In genomic region chr7:30297499-30297898, GRCh38 we compare ENCODE assay signal across 7 cellular contexts. TPM values are rescaled to one million over a fixed set of nuclear protein-coding genes. Genes with fewer than 3 reads are reported as not detected.
DNase-seq lines count a peak whose midpoint lies in the region; ATAC-seq, FAIRE-seq and TF ChIP-seq lines count a peak whose summit lies in the region.
"Not testable (repeated sequence)": the region's sequence is repeated elsewhere in the genome, so short reads cannot be mapped to it uniquely, and the experiment has no call there.

No MANE protein-coding gene starts in this region.

- peaks cover 21% of the 10 kb centered on the region; the same call in 1 of the 2 replicates for H4K20me1 ChIP-seq in DOHH2 (ENCODE audit: control insufficient read depth, insufficient read depth, low read depth, low read length)

- FAIRE-seq in small intestine (lab: Jason Lieb, UNC), result peak; percentile 91

- intact Hi-C loops in dendritic cell treated with granulocyte-macrophage colony-stimulating factor and Interleukin-4, amounts not matched to agents 40 ng/mL and 50 ng/mL, for 4 days (cut with micrococcal nuclease), result not testable (repeated sequence)

- H3K4me1 Mint-ChIP-seq in CD4-positive, CD25-positive, alpha-beta regulatory T cell, result peaks cover 46 to 87% (median 60%) of the 10 kb centered on the region in 4 donors
- peaks cover 53% of the 10 kb centered on the region for H3K4me1 Mint-ChIP-seq in activated T-cell treated with anti-CD3 and anti-CD28 coated beads, Interleukin-2, amount 50 U/mL, for 24 hours (ENCODE audit: low read depth)
- peaks cover 71% of the 10 kb centered on the region for H3K4me1 Mint-ChIP-seq in activated naive CD4-positive, alpha-beta T cell treated with anti-CD3 and anti-CD28 coated beads, Interleukin-2, amount 50 U/mL, for 24 hours
- peaks cover 50% of the 10 kb centered on the region for H3K4me1 Mint-ChIP-seq in dendritic cell treated with granulocyte-macrophage colony-stimulating factor and Interleukin-4, amounts not matched to agents 40 ng/mL and 50 ng/mL, for 4 days (ENCODE audit: low read depth)
- H3K4me1 Mint-ChIP-seq in memory B cell, result peaks cover 45% of the 10 kb centered on the region

- not testable (repeated sequence) for H3F3A ChIP-seq in DOHH2 (ENCODE audit: control insufficient read depth, insufficient read depth)

- not testable (repeated sequence) for H3K4me3 ChIP-seq in CD4-positive, CD25-positive, alpha-beta regulatory T cell (ENCODE audit: low read depth, low read length); DOHH2 (ENCODE audit: low read length); small intestine (ENCODE audit: low read depth in 1 of 2, low read length in 2 of 2)

- not testable (repeated sequence) for H3K9me3 ChIP-seq in CD4-positive, CD25-positive, alpha-beta regulatory T cell (ENCODE audit: control insufficient read depth in 2 of 2, low read length in 2 of 2); DOHH2 (ENCODE audit: control insufficient read depth, insufficient read depth, low read length); small intestine (ENCODE audit: control insufficient read depth, low read depth)

- H3K36me3 Mint-ChIP-seq in CD4-positive, CD25-positive, alpha-beta regulatory T cell; activated T-cell treated with anti-CD3 and anti-CD28 coated beads, Interleukin-2, amount 50 U/mL, for 24 hours (ENCODE audit: low read depth); activated naive CD4-positive, alpha-beta T cell treated with anti-CD3 and anti-CD28 coated beads, Interleukin-2, amount 50 U/mL, for 24 hours; dendritic cell treated with granulocyte-macrophage colony-stimulating factor and Interleukin-4, amounts not matched to agents 40 ng/mL and 50 ng/mL, for 4 days (ENCODE audit: low read depth); memory B cell: not testable (repeated sequence)

- H3K27me3 Mint-ChIP-seq in CD4-positive, CD25-positive, alpha-beta regulatory T cell; activated T-cell treated with anti-CD3 and anti-CD28 coated beads, Interleukin-2, amount 50 U/mL, for 24 hours; activated naive CD4-positive, alpha-beta T cell treated with anti-CD3 and anti-CD28 coated beads, Interleukin-2, amount 50 U/mL, for 24 hours; dendritic cell treated with granulocyte-macrophage colony-stimulating factor and Interleukin-4, amounts not matched to agents 40 ng/mL and 50 ng/mL, for 4 days; memory B cell: not testable (repeated sequence)

- H3K36me3 ChIP-seq in CD4-positive, CD25-positive, alpha-beta regulatory T cell (ENCODE audit: control insufficient read depth, insufficient read depth, low read length); DOHH2 (ENCODE audit: control insufficient read depth, low read length); small intestine (ENCODE audit: control insufficient read depth in 2 of 2, insufficient read depth in 2 of 2, low read length in 2 of 2): not testable (repeated sequence)

- not testable (repeated sequence) for ATAC-seq in CD4-positive, CD25-positive, alpha-beta regulatory T cell (ENCODE audit: low read depth in 2 of 2); memory B cell (ENCODE audit: low read depth)

- not testable (repeated sequence) for H3K27me3 ChIP-seq in CD4-positive, CD25-positive, alpha-beta regulatory T cell (ENCODE audit: control insufficient read depth, insufficient read depth, low read length); DOHH2 (ENCODE audit: control insufficient read depth, low read length); small intestine (ENCODE audit: control insufficient read depth in 2 of 2, insufficient read depth in 2 of 2, low read length in 2 of 2)

- H3K4me3 Mint-ChIP-seq in CD4-positive, CD25-positive, alpha-beta regulatory T cell, result peak overlapping the region in 3 of 4 donors; percentile 6 to 28 (median 17)
- not testable (repeated sequence) for H3K4me3 Mint-ChIP-seq in activated T-cell treated with anti-CD3 and anti-CD28 coated beads, Interleukin-2, amount 50 U/mL, for 24 hours; activated naive CD4-positive, alpha-beta T cell treated with anti-CD3 and anti-CD28 coated beads, Interleukin-2, amount 50 U/mL, for 24 hours; dendritic cell treated with granulocyte-macrophage colony-stimulating factor and Interleukin-4, amounts not matched to agents 40 ng/mL and 50 ng/mL, for 4 days; memory B cell

- not testable (repeated sequence) for H3K9me2 ChIP-seq in DOHH2 (replicated peaks; ENCODE audit: control insufficient read depth, low read length)

- not testable (repeated sequence) for H3K27ac ChIP-seq in CD4-positive, CD25-positive, alpha-beta regulatory T cell (ENCODE audit: insufficient read depth, low read length, poor library complexity, severe bottlenecking); DOHH2 (ENCODE audit: low read depth, low read length); small intestine (ENCODE audit: low read depth in 1 of 2, low read length in 1 of 2)

- H3K79me2 ChIP-seq in DOHH2 (ENCODE audit: control insufficient read depth, low read length), result peaks cover 99% of the 10 kb centered on the region

- TF ChIP-seq CTCF in DOHH2 (IDR thresholded peaks at IDR 0.05; ENCODE audit: low read depth, low read length, poor library complexity, severe bottlenecking), result not testable (repeated sequence)

- peaks cover 44% of the 10 kb centered on the region for H3K4me1 ChIP-seq in CD4-positive, CD25-positive, alpha-beta regulatory T cell (ENCODE audit: control insufficient read depth, insufficient read depth, low read length, poor library complexity, severe bottlenecking)
- peaks cover 94% of the 10 kb centered on the region for H3K4me1 ChIP-seq in DOHH2 (ENCODE audit: control insufficient read depth, low read length)
- H3K4me1 ChIP-seq in small intestine (ENCODE audit: control insufficient read depth in 2 of 2, insufficient read depth in 1 of 2, low read depth in 1 of 2, low read length in 1 of 2), result not testable (repeated sequence)

- H3K4me2 ChIP-seq in DOHH2 (ENCODE audit: low read length), result peak overlapping the region; percentile 47; the same call in 1 of the 2 replicates

- 100% methylated on average over 1 of the region's 1 CpG for WGBS in small intestine, 3 donors

- not testable (repeated sequence) for H3K27ac Mint-ChIP-seq in CD4-positive, CD25-positive, alpha-beta regulatory T cell
- H3K27ac Mint-ChIP-seq in activated T-cell treated with anti-CD3 and anti-CD28 coated beads, Interleukin-2, amount 50 U/mL, for 24 hours, result peak overlapping the region; percentile 26
- H3K27ac Mint-ChIP-seq in activated naive CD4-positive, alpha-beta T cell treated with anti-CD3 and anti-CD28 coated beads, Interleukin-2, amount 50 U/mL, for 24 hours, result peak overlapping the region; percentile 30
- peak overlapping the region; percentile 4 for H3K27ac Mint-ChIP-seq in dendritic cell treated with granulocyte-macrophage colony-stimulating factor and Interleukin-4, amounts not matched to agents 40 ng/mL and 50 ng/mL, for 4 days
- peak overlapping the region; percentile 47 for H3K27ac Mint-ChIP-seq in memory B cell

- H3K9me3 Mint-ChIP-seq in CD4-positive, CD25-positive, alpha-beta regulatory T cell; activated T-cell treated with anti-CD3 and anti-CD28 coated beads, Interleukin-2, amount 50 U/mL, for 24 hours; activated naive CD4-positive, alpha-beta T cell treated with anti-CD3 and anti-CD28 coated beads, Interleukin-2, amount 50 U/mL, for 24 hours; dendritic cell treated with granulocyte-macrophage colony-stimulating factor and Interleukin-4, amounts not matched to agents 40 ng/mL and 50 ng/mL, for 4 days; memory B cell: not testable (repeated sequence)

- DNase-seq in CD4-positive, CD25-positive, alpha-beta regulatory T cell; activated T-cell treated with anti-CD3 and anti-CD28 coated beads, Interleukin-2, amount 50 U/mL, for 24 hours; memory B cell (ENCODE audit: low spot score in 2 of 2); small intestine: not testable (repeated sequence)

RNA-seq across cellular contexts. Expression of gene ZNRF2, which starts 13.1 kb away (rescaled TPM):
- total RNA-seq in CD4-positive, CD25-positive, alpha-beta regulatory T cell, result 53.1 TPM
- 1 to 10 TPM; 2.1 to 6.2 (median 4.2) TPM for polyA plus RNA-seq in CD4-positive, CD25-positive, alpha-beta regulatory T cell
- 10 to 100 TPM in 2 of 3 donors, 1 to 10 TPM in 1; 8.9 to 19.9 (median 17.6) TPM for polyA plus RNA-seq in small intestine
